ENCODE assay signal across 29 cellular contexts in the genomic region with DNA sequence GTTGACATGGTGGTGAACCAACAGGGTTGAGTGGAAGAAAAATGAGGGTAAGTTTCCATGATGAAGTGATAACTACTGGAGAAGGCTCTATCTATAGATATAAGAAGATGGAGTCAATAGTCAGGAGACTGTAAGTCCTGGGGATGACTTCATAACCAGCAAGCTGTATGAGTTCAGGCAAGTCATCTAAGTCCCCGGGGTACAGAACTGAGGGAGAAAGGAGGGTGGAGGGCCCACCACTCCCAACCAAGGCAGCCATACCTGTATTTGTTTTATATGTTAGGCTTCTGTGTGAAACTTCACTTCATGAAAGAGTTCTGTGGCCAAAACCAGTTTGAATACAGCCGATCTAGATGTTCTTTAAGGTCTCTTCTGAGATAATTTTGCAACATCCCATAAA. TPM values are rescaled to one million over a fixed set of nuclear protein-coding genes. Genes with fewer than 3 reads are reported as not detected.
"Had no signal": no experiment of that assay in that cellular context is flagged by ENCODE, and none has a peak within 500 bp of the region (broad histone marks: within the 10 kb centered on the region; RNA-seq: fewer than 3 reads in every experiment).

No MANE protein-coding gene starts in this region.

- H3K9ac ChIP-seq: neural progenitor cell had no signal

- H3K27me3 ChIP-seq: gastrocnemius medialis, left lung, neural progenitor cell, sigmoid colon, stomach, thyroid gland had no signal

- H3K4me3 ChIP-seq: gastrocnemius medialis, left lung, neural progenitor cell, psoas muscle, sigmoid colon, stomach, thyroid gland had no signal

- H3K4me2 ChIP-seq: neural progenitor cell had no signal

- H2AFZ ChIP-seq: neural progenitor cell had no signal

- H3K27ac ChIP-seq: gastrocnemius medialis, left lung, neural progenitor cell, psoas muscle, sigmoid colon, stomach, thyroid gland had no signal

- DNase-seq: cortex of kidney; effector memory CD8-positive, alpha-beta T cell; foreskin fibroblast; gastrocnemius medialis; head of caudate nucleus; left cardiac atrium; left lung; mesendoderm; midbrain; naive thymus-derived CD4-positive, alpha-beta T cell; posterior cingulate gyrus; psoas muscle; right cardiac atrium; sigmoid colon; stimulated activated CD4-positive, alpha-beta T cell treated with anti-CD3 and anti-CD28 coated beads, Interleukin-2, amount 100 ng/mL, for 24 hours; stimulated activated CD4-positive, alpha-beta T cell treated with anti-CD3 and anti-CD28 coated beads, Interleukin-4, amount 100 ng/mL, for 24 hours; stimulated activated naive CD4-positive, alpha-beta T cell treated with Interleukin-2 at 50 U/mL for 16 hours; stomach; thyroid gland; trophoblast cell had no signal

- H3K9me3 ChIP-seq: gastrocnemius medialis, left lung, psoas muscle, stomach, thyroid gland had no signal

- H3K36me3 ChIP-seq: gastrocnemius medialis, left lung, neural progenitor cell, sigmoid colon, stomach, thyroid gland had no signal

- ATAC-seq: effector memory CD8-positive, alpha-beta T cell; gastrocnemius medialis; left cardiac atrium; left lung; naive thymus-derived CD4-positive, alpha-beta T cell; psoas muscle; right cardiac atrium; stimulated activated effector memory CD8-positive, alpha-beta T cell treated with anti-CD3 and anti-CD28 coated beads, Interleukin-12 subunit alpha, Interleukin-12 subunit beta, amount 100 ng/mL, for 72 hours had no signal

- H3K4me1 ChIP-seq: gastrocnemius medialis, left lung, neural progenitor cell, psoas muscle, sigmoid colon, stomach, thyroid gland had no signal

RNA-seq across cellular contexts. Expression of a gene that starts 53.3 kb away (rescaled TPM):
- total RNA-seq: dermis microvascular lymphatic vessel endothelial cell, gastrocnemius medialis, left cardiac atrium, left lung, lower leg skin, lung microvascular endothelial cell, osteocyte, psoas muscle, right cardiac atrium, sigmoid colon, skeletal muscle tissue, subcutaneous adipose tissue, temporal lobe had no signal
- polyA plus RNA-seq: naive thymus-derived CD4-positive, alpha-beta T cell; psoas muscle; right cardiac atrium; sigmoid colon had no signal
